Comparison of ENCODE assay signal across 1 cellular context in the genomic region with DNA sequence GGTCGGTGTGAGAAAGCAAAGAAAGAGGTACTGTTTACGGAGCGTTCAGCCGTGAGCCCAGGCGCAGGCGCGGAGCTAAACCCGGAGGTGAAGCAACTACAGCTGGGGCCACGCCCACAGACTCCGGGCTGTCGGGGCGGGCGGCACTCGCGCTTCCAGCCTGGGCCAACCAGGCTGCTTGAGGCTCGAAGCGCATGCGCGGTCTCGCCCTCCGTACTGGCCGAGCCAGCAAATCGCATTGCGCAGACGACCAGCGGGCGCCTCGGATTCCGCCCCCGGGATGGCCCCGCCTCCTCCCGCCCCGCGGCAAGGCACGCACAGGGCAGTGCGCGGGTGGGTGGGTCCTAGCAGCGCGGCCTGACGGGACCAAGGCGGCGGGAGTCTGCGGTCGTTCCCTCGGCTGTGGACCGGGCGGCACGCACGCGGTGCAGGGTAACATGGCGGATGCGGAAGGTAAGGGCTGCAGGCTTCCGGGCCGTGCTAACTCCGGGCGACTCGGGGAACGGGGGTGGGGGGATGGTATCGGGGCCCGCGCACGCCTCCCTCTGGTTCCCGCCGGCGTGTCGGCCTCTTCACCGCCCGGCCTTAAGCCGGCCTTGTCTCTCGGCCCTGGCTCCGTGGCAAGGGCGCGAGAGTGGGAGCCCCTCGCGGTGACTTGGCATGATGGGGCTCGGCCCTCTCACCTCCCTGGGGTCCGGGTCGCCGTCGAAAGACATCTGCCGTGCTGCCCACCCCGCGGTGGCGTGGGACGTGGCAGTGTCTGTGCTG.
TF ChIP-seq lines count a peak whose summit lies in the region.

A gene (plus strand): TSS at position 336 of the 768 bp plus-strand sequence. CDS start 102 bp downstream, at position 438.

TF ChIP-seq in K562, 482 proteins besides CTCF, POLR2A, EP300 and RAD21 (continued from another document and continues in another):
- TF ChIP-seq, protein P1, sequence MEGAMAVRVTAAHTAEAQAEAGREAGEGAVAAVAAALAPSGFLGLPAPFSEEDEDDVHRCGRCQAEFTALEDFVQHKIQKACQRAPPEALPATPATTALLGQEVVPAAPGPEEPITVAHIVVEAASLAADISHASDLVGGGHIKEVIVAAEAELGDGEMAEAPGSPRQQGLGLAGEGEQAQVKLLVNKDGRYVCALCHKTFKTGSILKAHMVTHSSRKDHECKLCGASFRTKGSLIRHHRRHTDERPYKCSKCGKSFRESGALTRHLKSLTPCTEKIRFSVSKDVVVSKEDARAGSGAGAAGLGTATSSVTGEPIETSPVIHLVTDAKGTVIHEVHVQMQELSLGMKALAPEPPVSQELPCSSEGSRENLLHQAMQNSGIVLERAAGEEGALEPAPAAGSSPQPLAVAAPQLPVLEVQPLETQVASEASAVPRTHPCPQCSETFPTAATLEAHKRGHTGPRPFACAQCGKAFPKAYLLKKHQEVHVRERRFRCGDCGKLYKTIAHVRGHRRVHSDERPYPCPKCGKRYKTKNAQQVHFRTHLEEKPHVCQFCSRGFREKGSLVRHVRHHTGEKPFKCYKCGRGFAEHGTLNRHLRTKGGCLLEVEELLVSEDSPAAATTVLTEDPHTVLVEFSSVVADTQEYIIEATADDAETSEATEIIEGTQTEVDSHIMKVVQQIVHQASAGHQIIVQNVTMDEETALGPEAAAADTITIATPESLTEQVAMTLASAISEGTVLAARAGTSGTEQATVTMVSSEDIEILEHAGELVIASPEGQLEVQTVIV (CRISPR knock-in tag; IDR thresholded peaks at IDR 0.05; ENCODE audit: borderline replicate concordance), result no peak
- peak; percentile 34 to 59; a peak in 2 of 4 replicates for TF ChIP-seq MAZ (CRISPR knock-in tag; conservative IDR thresholded peaks at IDR 0.05 in 1 of 2, IDR thresholded peaks at IDR 0.05 in 1 of 2)
- TF ChIP-seq, protein P2, sequence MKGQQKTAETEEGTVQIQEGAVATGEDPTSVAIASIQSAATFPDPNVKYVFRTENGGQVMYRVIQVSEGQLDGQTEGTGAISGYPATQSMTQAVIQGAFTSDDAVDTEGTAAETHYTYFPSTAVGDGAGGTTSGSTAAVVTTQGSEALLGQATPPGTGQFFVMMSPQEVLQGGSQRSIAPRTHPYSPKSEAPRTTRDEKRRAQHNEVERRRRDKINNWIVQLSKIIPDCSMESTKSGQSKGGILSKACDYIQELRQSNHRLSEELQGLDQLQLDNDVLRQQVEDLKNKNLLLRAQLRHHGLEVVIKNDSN (CRISPR knock-in tag; IDR thresholded peaks at IDR 0.05), result no peak
- peak; percentile 77 for TF ChIP-seq HMGN3 (IDR thresholded peaks at IDR 0.05; ENCODE audit: borderline replicate concordance, extremely low read depth, insufficient read length, low read depth, low read length)
- peak; percentile 96 for TF ChIP-seq MYC (IDR thresholded peaks at IDR 0.05; ENCODE audit: low read depth, low read length)
- TF ChIP-seq MYC (CRISPR knock-in tag; IDR thresholded peaks at IDR 0.05; ENCODE audit: borderline replicate concordance, low read depth), result no peak
- TF ChIP-seq, protein P3, sequence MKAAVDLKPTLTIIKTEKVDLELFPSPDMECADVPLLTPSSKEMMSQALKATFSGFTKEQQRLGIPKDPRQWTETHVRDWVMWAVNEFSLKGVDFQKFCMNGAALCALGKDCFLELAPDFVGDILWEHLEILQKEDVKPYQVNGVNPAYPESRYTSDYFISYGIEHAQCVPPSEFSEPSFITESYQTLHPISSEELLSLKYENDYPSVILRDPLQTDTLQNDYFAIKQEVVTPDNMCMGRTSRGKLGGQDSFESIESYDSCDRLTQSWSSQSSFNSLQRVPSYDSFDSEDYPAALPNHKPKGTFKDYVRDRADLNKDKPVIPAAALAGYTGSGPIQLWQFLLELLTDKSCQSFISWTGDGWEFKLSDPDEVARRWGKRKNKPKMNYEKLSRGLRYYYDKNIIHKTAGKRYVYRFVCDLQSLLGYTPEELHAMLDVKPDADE (conservative IDR thresholded peaks at IDR 0.05; ENCODE audit: control insufficient read depth, low read depth, low read length), result 0 out of 2 replicates have a peak, but pooled peaks have one; percentile 20
- TF ChIP-seq ETV1 (tag; conservative IDR thresholded peaks at IDR 0.05; ENCODE audit: low read depth), result peak; percentile 5; the same call in 1 of the 2 replicates
- TF ChIP-seq, protein P4, sequence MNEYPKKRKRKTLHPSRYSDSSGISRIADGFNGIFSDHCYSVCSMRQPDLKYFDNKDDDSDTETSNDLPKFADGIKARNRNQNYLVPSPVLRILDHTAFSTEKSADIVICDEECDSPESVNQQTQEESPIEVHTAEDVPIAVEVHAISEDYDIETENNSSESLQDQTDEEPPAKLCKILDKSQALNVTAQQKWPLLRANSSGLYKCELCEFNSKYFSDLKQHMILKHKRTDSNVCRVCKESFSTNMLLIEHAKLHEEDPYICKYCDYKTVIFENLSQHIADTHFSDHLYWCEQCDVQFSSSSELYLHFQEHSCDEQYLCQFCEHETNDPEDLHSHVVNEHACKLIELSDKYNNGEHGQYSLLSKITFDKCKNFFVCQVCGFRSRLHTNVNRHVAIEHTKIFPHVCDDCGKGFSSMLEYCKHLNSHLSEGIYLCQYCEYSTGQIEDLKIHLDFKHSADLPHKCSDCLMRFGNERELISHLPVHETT (CRISPR knock-in tag; conservative IDR thresholded peaks at IDR 0.05 in 1 of 2, IDR thresholded peaks at IDR 0.05 in 1 of 2), result peak in 1 of 2 experiments; percentile 84; a peak in 1 of 4 replicates
- peak; percentile 92; the same call in 1 of the 2 replicates for TF ChIP-seq EP400 (IDR thresholded peaks at IDR 0.05)
- peak; percentile 42; the same call in 1 of the 2 replicates for TF ChIP-seq ELF1 (tag; IDR thresholded peaks at IDR 0.05)
- peak; percentile 61 to 93 (median 86) for TF ChIP-seq YY1 (IDR thresholded peaks at IDR 0.05; ENCODE audit: borderline replicate concordance in 1 of 3, control insufficient read depth in 1 of 3, extremely low read depth in 1 of 3, insufficient read depth in 3 of 3, insufficient read length in 1 of 3, insufficient replicate concordance in 2 of 3, low read depth in 1 of 3, low read length in 2 of 3)
- TF ChIP-seq, protein P5, sequence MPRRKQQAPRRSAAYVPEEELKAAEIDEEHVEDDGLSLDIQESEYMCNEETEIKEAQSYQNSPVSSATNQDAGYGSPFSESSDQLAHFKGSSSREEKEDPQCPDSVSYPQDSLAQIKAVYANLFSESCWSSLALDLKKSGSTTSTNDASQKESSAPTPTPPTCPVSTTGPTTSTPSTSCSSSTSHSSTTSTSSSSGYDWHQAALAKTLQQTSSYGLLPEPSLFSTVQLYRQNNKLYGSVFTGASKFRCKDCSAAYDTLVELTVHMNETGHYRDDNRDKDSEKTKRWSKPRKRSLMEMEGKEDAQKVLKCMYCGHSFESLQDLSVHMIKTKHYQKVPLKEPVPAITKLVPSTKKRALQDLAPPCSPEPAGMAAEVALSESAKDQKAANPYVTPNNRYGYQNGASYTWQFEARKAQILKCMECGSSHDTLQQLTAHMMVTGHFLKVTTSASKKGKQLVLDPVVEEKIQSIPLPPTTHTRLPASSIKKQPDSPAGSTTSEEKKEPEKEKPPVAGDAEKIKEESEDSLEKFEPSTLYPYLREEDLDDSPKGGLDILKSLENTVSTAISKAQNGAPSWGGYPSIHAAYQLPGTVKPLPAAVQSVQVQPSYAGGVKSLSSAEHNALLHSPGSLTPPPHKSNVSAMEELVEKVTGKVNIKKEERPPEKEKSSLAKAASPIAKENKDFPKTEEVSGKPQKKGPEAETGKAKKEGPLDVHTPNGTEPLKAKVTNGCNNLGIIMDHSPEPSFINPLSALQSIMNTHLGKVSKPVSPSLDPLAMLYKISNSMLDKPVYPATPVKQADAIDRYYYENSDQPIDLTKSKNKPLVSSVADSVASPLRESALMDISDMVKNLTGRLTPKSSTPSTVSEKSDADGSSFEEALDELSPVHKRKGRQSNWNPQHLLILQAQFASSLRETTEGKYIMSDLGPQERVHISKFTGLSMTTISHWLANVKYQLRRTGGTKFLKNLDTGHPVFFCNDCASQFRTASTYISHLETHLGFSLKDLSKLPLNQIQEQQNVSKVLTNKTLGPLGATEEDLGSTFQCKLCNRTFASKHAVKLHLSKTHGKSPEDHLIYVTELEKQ (CRISPR knock-in tag; IDR thresholded peaks at IDR 0.05), result no peak
- TF ChIP-seq XRCC5 (IDR thresholded peaks at IDR 0.05; ENCODE audit: low read depth, low read length), result no peak
- no peak for TF ChIP-seq SP2 (IDR thresholded peaks at IDR 0.05; ENCODE audit: extremely low read depth, low read depth, low read length, poor library complexity, severe bottlenecking)
- TF ChIP-seq, protein P6, sequence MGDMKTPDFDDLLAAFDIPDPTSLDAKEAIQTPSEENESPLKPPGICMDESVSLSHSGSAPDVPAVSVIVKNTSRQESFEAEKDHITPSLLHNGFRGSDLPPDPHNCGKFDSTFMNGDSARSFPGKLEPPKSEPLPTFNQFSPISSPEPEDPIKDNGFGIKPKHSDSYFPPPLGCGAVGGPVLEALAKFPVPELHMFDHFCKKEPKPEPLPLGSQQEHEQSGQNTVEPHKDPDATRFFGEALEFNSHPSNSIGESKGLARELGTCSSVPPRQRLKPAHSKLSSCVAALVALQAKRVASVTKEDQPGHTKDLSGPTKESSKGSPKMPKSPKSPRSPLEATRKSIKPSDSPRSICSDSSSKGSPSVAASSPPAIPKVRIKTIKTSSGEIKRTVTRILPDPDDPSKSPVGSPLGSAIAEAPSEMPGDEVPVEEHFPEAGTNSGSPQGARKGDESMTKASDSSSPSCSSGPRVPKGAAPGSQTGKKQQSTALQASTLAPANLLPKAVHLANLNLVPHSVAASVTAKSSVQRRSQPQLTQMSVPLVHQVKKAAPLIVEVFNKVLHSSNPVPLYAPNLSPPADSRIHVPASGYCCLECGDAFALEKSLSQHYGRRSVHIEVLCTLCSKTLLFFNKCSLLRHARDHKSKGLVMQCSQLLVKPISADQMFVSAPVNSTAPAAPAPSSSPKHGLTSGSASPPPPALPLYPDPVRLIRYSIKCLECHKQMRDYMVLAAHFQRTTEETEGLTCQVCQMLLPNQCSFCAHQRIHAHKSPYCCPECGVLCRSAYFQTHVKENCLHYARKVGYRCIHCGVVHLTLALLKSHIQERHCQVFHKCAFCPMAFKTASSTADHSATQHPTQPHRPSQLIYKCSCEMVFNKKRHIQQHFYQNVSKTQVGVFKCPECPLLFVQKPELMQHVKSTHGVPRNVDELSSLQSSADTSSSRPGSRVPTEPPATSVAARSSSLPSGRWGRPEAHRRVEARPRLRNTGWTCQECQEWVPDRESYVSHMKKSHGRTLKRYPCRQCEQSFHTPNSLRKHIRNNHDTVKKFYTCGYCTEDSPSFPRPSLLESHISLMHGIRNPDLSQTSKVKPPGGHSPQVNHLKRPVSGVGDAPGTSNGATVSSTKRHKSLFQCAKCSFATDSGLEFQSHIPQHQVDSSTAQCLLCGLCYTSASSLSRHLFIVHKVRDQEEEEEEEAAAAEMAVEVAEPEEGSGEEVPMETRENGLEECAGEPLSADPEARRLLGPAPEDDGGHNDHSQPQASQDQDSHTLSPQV (IDR thresholded peaks at IDR 0.05), result no peak; the same call in 1 of the 2 replicates
- peak; percentile 66 for TF ChIP-seq TBP (optimal IDR thresholded peaks at IDR 0.05; ENCODE audit: low read depth, low read length)
- peak; percentile 72 for TF ChIP-seq CTBP1 (IDR thresholded peaks at IDR 0.05; ENCODE audit: borderline replicate concordance)
- peak; percentile 58; the same call in 1 of the 2 replicates for TF ChIP-seq HNRNPL (IDR thresholded peaks at IDR 0.05; ENCODE audit: low read depth, low read length)
- TF ChIP-seq NELFE (IDR thresholded peaks at IDR 0.05; ENCODE audit: insufficient read depth, insufficient read length), result no peak
- no peak for TF ChIP-seq ATF1 (CRISPR knock-in tag; IDR thresholded peaks at IDR 0.05)
- TF ChIP-seq ATF1 (tag; IDR thresholded peaks at IDR 0.05), result peak; percentile 49; the same call in 1 of the 2 replicates
- TF ChIP-seq HNRNPLL (IDR thresholded peaks at IDR 0.05; ENCODE audit: low read depth, low read length, poor library complexity, severe bottlenecking), result peak; percentile 44
- TF ChIP-seq CBX5 (IDR thresholded peaks at IDR 0.05; ENCODE audit: borderline replicate concordance, low read depth), result no peak
- 0 out of 2 replicates have a peak, but pooled peaks have one; percentile 1 for TF ChIP-seq ETV5 (CRISPR knock-in tag; IDR thresholded peaks at IDR 0.05; ENCODE audit: low read depth)
- TF ChIP-seq, protein P7, sequence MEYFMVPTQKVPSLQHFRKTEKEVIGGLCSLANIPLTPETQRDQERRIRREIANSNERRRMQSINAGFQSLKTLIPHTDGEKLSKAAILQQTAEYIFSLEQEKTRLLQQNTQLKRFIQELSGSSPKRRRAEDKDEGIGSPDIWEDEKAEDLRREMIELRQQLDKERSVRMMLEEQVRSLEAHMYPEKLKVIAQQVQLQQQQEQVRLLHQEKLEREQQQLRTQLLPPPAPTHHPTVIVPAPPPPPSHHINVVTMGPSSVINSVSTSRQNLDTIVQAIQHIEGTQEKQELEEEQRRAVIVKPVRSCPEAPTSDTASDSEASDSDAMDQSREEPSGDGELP (CRISPR knock-in tag; IDR thresholded peaks at IDR 0.05; ENCODE audit: borderline replicate concordance), result peak; percentile 98
- TF ChIP-seq, protein P8, sequence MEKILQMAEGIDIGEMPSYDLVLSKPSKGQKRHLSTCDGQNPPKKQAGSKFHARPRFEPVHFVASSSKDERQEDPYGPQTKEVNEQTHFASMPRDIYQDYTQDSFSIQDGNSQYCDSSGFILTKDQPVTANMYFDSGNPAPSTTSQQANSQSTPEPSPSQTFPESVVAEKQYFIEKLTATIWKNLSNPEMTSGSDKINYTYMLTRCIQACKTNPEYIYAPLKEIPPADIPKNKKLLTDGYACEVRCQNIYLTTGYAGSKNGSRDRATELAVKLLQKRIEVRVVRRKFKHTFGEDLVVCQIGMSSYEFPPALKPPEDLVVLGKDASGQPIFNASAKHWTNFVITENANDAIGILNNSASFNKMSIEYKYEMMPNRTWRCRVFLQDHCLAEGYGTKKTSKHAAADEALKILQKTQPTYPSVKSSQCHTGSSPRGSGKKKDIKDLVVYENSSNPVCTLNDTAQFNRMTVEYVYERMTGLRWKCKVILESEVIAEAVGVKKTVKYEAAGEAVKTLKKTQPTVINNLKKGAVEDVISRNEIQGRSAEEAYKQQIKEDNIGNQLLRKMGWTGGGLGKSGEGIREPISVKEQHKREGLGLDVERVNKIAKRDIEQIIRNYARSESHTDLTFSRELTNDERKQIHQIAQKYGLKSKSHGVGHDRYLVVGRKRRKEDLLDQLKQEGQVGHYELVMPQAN (IDR thresholded peaks at IDR 0.05; ENCODE audit: borderline replicate concordance), result peak; percentile 43; the same call in 1 of the 2 replicates
- peak; percentile 91; the same call in 1 of the 2 replicates for TF ChIP-seq KLF13 (tag; IDR thresholded peaks at IDR 0.05; ENCODE audit: borderline replicate concordance, low read depth)
- TF ChIP-seq ZNF197 (CRISPR knock-in tag; IDR thresholded peaks at IDR 0.05; ENCODE audit: low read depth), result no peak
